Comparison of ENCODE assay signal across 19 cellular contexts in the genomic region with DNA sequence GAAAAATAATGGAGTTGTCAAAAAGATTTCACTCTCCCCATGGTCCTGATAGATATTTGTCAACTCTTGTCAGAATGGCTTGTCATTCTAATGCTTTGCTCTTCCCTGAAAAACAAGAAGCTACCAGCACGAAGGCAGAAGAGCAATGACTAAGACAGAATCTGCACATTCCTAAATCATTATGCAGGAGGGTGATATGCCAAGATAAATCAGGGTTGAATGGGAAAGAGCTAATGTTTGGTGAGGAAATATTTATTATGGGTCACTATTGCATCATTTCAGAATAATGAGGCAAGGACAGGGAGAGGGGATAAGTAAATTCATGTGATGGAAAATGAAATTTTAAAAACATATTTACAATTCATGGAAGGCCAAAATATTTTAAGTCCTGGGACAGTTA.
DNase-seq lines count a peak whose midpoint lies in the region; ATAC-seq, FAIRE-seq and TF ChIP-seq lines count a peak whose summit lies in the region.
"Had no signal": no experiment of that assay in that cellular context is flagged by ENCODE, and none has a peak within 500 bp of the region (broad histone marks: within the 10 kb centered on the region; RNA-seq: fewer than 3 reads in every experiment).

No MANE protein-coding gene starts in this region.

- H3K4me3 Mint-ChIP-seq in activated CD8-positive, alpha-beta memory T cell treated with anti-CD3 and anti-CD28 coated beads, Interleukin-2, amount 10 ng/mL, durations not matched to agents 7 days and 5 days, result no peak overlapping the region
- H3K4me3 Mint-ChIP-seq: activated CD4-positive, alpha-beta T cell treated with anti-CD3 and anti-CD28 coated beads, Interleukin-2, amount 10 ng/mL, durations not matched to agents 7 days and 5 days; endodermal cell; stimulated activated naive B cell treated with anti-CD40 and anti-IgM and Interleukin-4, amounts not matched to agents 10 μg/mL and 1 μg/mL and 100 μg/mL, for 72 hours; type B pancreatic cell had no signal

- no peaks in the 10 kb centered on the region for H3K36me3 Mint-ChIP-seq in activated CD8-positive, alpha-beta memory T cell treated with anti-CD3 and anti-CD28 coated beads, Interleukin-2, amount 10 ng/mL, durations not matched to agents 7 days and 5 days
- H3K36me3 Mint-ChIP-seq: stimulated activated naive B cell treated with anti-CD40 and anti-IgM and Interleukin-4, amounts not matched to agents 10 μg/mL and 1 μg/mL and 100 μg/mL, for 72 hours; type B pancreatic cell had no signal

- WGBS in gastroesophageal sphincter (ENCODE audit: low coverage in 1 of 2), 2 donors, result 0 to 15% methylated on average over 1 of the region's 1 CpG

- ATAC-seq in gastroesophageal sphincter (peak; percentile 62), GM18505 (IDR thresholded peaks at IDR 0.05; ENCODE audit: unreplicated experiment) (no peak)
- no peak for ATAC-seq in activated CD8-positive, alpha-beta memory T cell treated with anti-CD3 and anti-CD28 coated beads, Interleukin-2, amount 10 ng/mL, durations not matched to agents 7 days and 5 days
- ATAC-seq: mucosa of descending colon; stimulated activated naive B cell treated with anti-CD40 and anti-IgM and Interleukin-4, amounts not matched to agents 10 μg/mL and 1 μg/mL and 100 μg/mL, for 72 hours had no signal

- DNase-seq in HTR-8/SVneo (ENCODE audit: insufficient read length, low spot score), result peak; percentile 9
- DNase-seq in brain microvascular endothelial cell, result peak; percentile 80
- DNase-seq in NCI-H82 treated with DMSO at 0.1 percent for 48 hours (lab: John Stamatoyannopoulos, UW; ENCODE audit: unreplicated experiment), result no peak
- DNase-seq in AML-193 (lab: John Stamatoyannopoulos, UW), result no peak
- DNase-seq in activated CD8-positive, alpha-beta memory T cell treated with anti-CD3 and anti-CD28 coated beads, Interleukin-2, amount 10 ng/mL, durations not matched to agents 7 days and 5 days, result no peak
- DNase-seq: activated CD4-positive, alpha-beta T cell treated with anti-CD3 and anti-CD28 coated beads, Interleukin-2, amount 10 ng/mL, durations not matched to agents 7 days and 5 days; activated naive CD4-positive, alpha-beta T cell treated with anti-CD3 and anti-CD28 coated beads, Interleukin-2, amount 50 U/mL, for 16 hours; endodermal cell; head of caudate nucleus; islet precursor cell; KBM-7; mucosa of descending colon; occipital lobe; SHP77 treated with DMSO at 0.1 percent for 48 hours; stimulated activated naive B cell treated with anti-CD40 and anti-IgM and Interleukin-4, amounts not matched to agents 10 μg/mL and 1 μg/mL and 100 μg/mL, for 72 hours had no signal

- TF ChIP-seq POLR2A in gastroesophageal sphincter (IDR thresholded peaks at IDR 0.05), result no peak
- no peak for TF ChIP-seq POLR2A in GM18505 (IDR thresholded peaks at IDR 0.05; ENCODE audit: borderline replicate concordance, extremely low read depth, insufficient read depth, insufficient read length)

- no peak overlapping the region for H3K27ac Mint-ChIP-seq in activated CD8-positive, alpha-beta memory T cell treated with anti-CD3 and anti-CD28 coated beads, Interleukin-2, amount 10 ng/mL, durations not matched to agents 7 days and 5 days
- H3K27ac Mint-ChIP-seq: activated CD4-positive, alpha-beta T cell treated with anti-CD3 and anti-CD28 coated beads, Interleukin-2, amount 10 ng/mL, durations not matched to agents 7 days and 5 days; endodermal cell; stimulated activated naive B cell treated with anti-CD40 and anti-IgM and Interleukin-4, amounts not matched to agents 10 μg/mL and 1 μg/mL and 100 μg/mL, for 72 hours; type B pancreatic cell had no signal

- no peaks in the 10 kb centered on the region for H3K9me3 Mint-ChIP-seq in activated CD8-positive, alpha-beta memory T cell treated with anti-CD3 and anti-CD28 coated beads, Interleukin-2, amount 10 ng/mL, durations not matched to agents 7 days and 5 days (ENCODE audit: low read depth)
- H3K9me3 Mint-ChIP-seq: activated CD4-positive, alpha-beta T cell treated with anti-CD3 and anti-CD28 coated beads, Interleukin-2, amount 10 ng/mL, durations not matched to agents 7 days and 5 days; type B pancreatic cell had no signal

- no peaks in the 10 kb centered on the region for H3K4me1 Mint-ChIP-seq in activated CD8-positive, alpha-beta memory T cell treated with anti-CD3 and anti-CD28 coated beads, Interleukin-2, amount 10 ng/mL, durations not matched to agents 7 days and 5 days
- H3K4me1 Mint-ChIP-seq: activated CD4-positive, alpha-beta T cell treated with anti-CD3 and anti-CD28 coated beads, Interleukin-2, amount 10 ng/mL, durations not matched to agents 7 days and 5 days; stimulated activated naive B cell treated with anti-CD40 and anti-IgM and Interleukin-4, amounts not matched to agents 10 μg/mL and 1 μg/mL and 100 μg/mL, for 72 hours had no signal

- H3K4me3 ChIP-seq in ACC112 (ENCODE audit: low read depth, low read length), result 0 out of 2 replicates have a peak overlapping the region, but pooled peaks have one; percentile 12
- H3K4me3 ChIP-seq in brain microvascular endothelial cell (ENCODE audit: low read depth, low read length), result no peak overlapping the region
- H3K4me3 ChIP-seq in gastroesophageal sphincter, result no peak overlapping the region
- H3K4me3 ChIP-seq: mucosa of descending colon had no signal

- no peak for TF ChIP-seq EP300 in gastroesophageal sphincter (IDR thresholded peaks at IDR 0.05)

- H3K27me3 ChIP-seq in ACC112 (ENCODE audit: insufficient read depth, low read length) (no peaks in the 10 kb centered on the region), brain microvascular endothelial cell (replicated peaks) (no peaks in the 10 kb centered on the region), gastroesophageal sphincter (no peaks in the 10 kb centered on the region)

- CTCF ChIA-PET in activated CD8-positive, alpha-beta memory T cell treated with anti-CD3 and anti-CD28 coated beads, Interleukin-2, amount 10 ng/mL, durations not matched to agents 7 days and 5 days (lab: Charles Lee), result no interaction called here

- peaks cover 5% of the 10 kb centered on the region for H3K27me3 Mint-ChIP-seq in activated CD8-positive, alpha-beta memory T cell treated with anti-CD3 and anti-CD28 coated beads, Interleukin-2, amount 10 ng/mL, durations not matched to agents 7 days and 5 days

- H3K9me3 ChIP-seq in gastroesophageal sphincter, result no peaks in the 10 kb centered on the region
- H3K9me3 ChIP-seq: mucosa of descending colon had no signal

- no peaks in the 10 kb centered on the region for H3K36me3 ChIP-seq in ACC112 (ENCODE audit: insufficient read depth, low read length)
- H3K36me3 ChIP-seq in brain microvascular endothelial cell (replicated peaks), result no peaks in the 10 kb centered on the region
- H3K36me3 ChIP-seq in gastroesophageal sphincter, result no peaks in the 10 kb centered on the region

- FAIRE-seq in HTR-8/SVneo (lab: Jason Lieb, UNC), result no peak

- TF ChIP-seq CTCF in brain microvascular endothelial cell (IDR thresholded peaks at IDR 0.05; ENCODE audit: low read depth, low read length, missing control alignments) (no peak), gastroesophageal sphincter (IDR thresholded peaks at IDR 0.05) (no peak)

- in situ Hi-C loops in brain microvascular endothelial cell (cut with HindIII; ENCODE audit: low pct_ligation_motif_present, low sequenced_read_pairs), result no loop called here

- H3K79me2 ChIP-seq in ACC112 (ENCODE audit: control insufficient read depth, insufficient read depth, low read length, unreplicated experiment), result no peaks in the 10 kb centered on the region

- no peak overlapping the region for H2AFZ ChIP-seq in ACC112 (ENCODE audit: low read length, unreplicated experiment)

- H3K4me1 ChIP-seq in ACC112 (ENCODE audit: control insufficient read depth, insufficient read depth, low read length, unreplicated experiment) (peaks cover 19% of the 10 kb centered on the region), gastroesophageal sphincter (no peaks in the 10 kb centered on the region)

- H3K27ac ChIP-seq in ACC112 (ENCODE audit: low read depth, low read length) (peak overlapping the region; percentile 85), brain microvascular endothelial cell (peak overlapping the region; percentile 74), gastroesophageal sphincter (no peak overlapping the region)

Comparison
In these comparisons a context has a peak if more than half of its experiments do, and no peak if none do; other contexts are left out.
1. H3K27ac ChIP-seq: peak in ACC112 (single experiment) and brain microvascular endothelial cell (single experiment); none in gastroesophageal sphincter (0 of 4).
2. DNase-seq: peak in HTR-8/SVneo (single experiment) and brain microvascular endothelial cell (single experiment); none in NCI-H82 treated with DMSO at 0.1 percent for 48 hours (single experiment), AML-193 (0 of 2) and activated CD8-positive, alpha-beta memory T cell treated with anti-CD3 and anti-CD28 coated beads, Interleukin-2, amount 10 ng/mL, durations not matched to agents 7 days and 5 days (single experiment).